28 cellular contexts compared by ENCODE assay signal in genomic region chr4:73743825-73744602, GRCh38. TPM values are rescaled to one million over a fixed set of nuclear protein-coding genes. Genes with fewer than 3 reads are reported as not detected.
"Had no signal": no experiment of that assay in that cellular context is flagged by ENCODE, and none has a peak within 500 bp of the region (broad histone marks: within the 10 kb centered on the region; RNA-seq: fewer than 3 reads in every experiment).

No MANE protein-coding gene starts in this region.

- H3K4me1 ChIP-seq: ascending aorta, prostate gland had no signal

- FAIRE-seq: urothelium cell line had no signal

- H3K4me3 ChIP-seq: adrenal gland, ascending aorta, coronary artery, dorsolateral prefrontal cortex, heart right ventricle, lower lobe of right lung, mucosa of descending colon, ovary, prostate gland, sigmoid colon, thoracic aorta had no signal

- ATAC-seq: activated CD4-positive, alpha-beta T cell treated with anti-CD3 and anti-CD28 coated beads for 36 hours; effector memory CD8-positive, alpha-beta T cell; esophagus mucosa; foreskin keratinocyte; heart right ventricle; left lung; lower lobe of right lung; mucosa of descending colon; stimulated activated effector memory CD8-positive, alpha-beta T cell treated with anti-CD3 and anti-CD28 coated beads, Interleukin-12 subunit alpha, Interleukin-12 subunit beta, amount 100 ng/mL, for 72 hours had no signal

- H3K36me3 ChIP-seq: adrenal gland, ascending aorta, heart right ventricle, lower lobe of right lung, ovary, prostate gland, sigmoid colon, thoracic aorta had no signal

- DNase-seq: activated CD4-positive, alpha-beta T cell treated with anti-CD3 and anti-CD28 coated beads for 36 hours; activated CD4-positive, alpha-beta T cell treated with anti-CD3 and anti-CD28 coated beads, Interleukin-2, amount 50 U/mL, for 4 hours; activated CD4-positive, CD25-positive, alpha-beta regulatory T cell; activated effector memory CD4-positive, alpha-beta T cell treated with anti-CD3 and anti-CD28 coated beads, Interleukin-2, amount 50 U/mL, for 16 hours; activated naive CD4-positive, alpha-beta T cell treated with anti-CD3 and anti-CD28 coated beads for 36 hours; activated naive CD8-positive, alpha-beta T cell treated with anti-CD3 and anti-CD28 coated beads for 36 hours; adrenal gland; dorsolateral prefrontal cortex; effector memory CD8-positive, alpha-beta T cell; foreskin keratinocyte; heart right ventricle; kidney glomerular epithelial cell; left lung; lower lobe of right lung; mucosa of descending colon; nephron progenitor cell; ovary; sigmoid colon; small intestine; stimulated activated CD4-positive, alpha-beta T cell treated with anti-CD3 and anti-CD28 coated beads, Interleukin-4, amount 100 ng/mL, for 24 hours; T-helper 1 cell had no signal

- H3K27me3 ChIP-seq: adrenal gland, ascending aorta, foreskin keratinocyte, heart right ventricle, left lung, ovary, sigmoid colon had no signal

- H3K9me3 ChIP-seq: adrenal gland, ascending aorta, lower lobe of right lung, mucosa of descending colon, ovary, prostate gland, sigmoid colon, thoracic aorta had no signal

- H3K27ac ChIP-seq: adrenal gland, ascending aorta, coronary artery, dorsolateral prefrontal cortex, foreskin keratinocyte, heart right ventricle, lower lobe of right lung, ovary, prostate gland, sigmoid colon, thoracic aorta had no signal

RNA-seq across cellular contexts. Expression of gene CXCL8, which starts 3.6 kb away (rescaled TPM):
- total RNA-seq: activated naive CD4-positive, alpha-beta T cell treated with anti-CD3 and anti-CD28 coated beads for 36 hours; ascending aorta had no signal
